1 cellular context compared by ENCODE assay signal in genomic region chr17:49361902-49362722, GRCh38.
A peak's percentile ranks its signal among the peaks of the same experiment; 100 is the strongest.
TF ChIP-seq lines count a peak whose summit lies in the region.

ZNF652 (minus strand) TSS chr17:49362250; CDS start chr17:49317725, 44,525 bp downstream.

TF ChIP-seq in K562, 482 proteins besides CTCF, POLR2A, EP300 and RAD21 (continued from another document and continues in another):
- TF ChIP-seq CREB3L1 (IDR thresholded peaks at IDR 0.05; ENCODE audit: borderline replicate concordance, low read depth) (peak; percentile 58), NFE2 (IDR thresholded peaks at IDR 0.05; ENCODE audit: low read depth) (0 out of 2 replicates have a peak, but pooled peaks have one; percentile 9), GABPB2 (CRISPR knock-in tag; conservative IDR thresholded peaks at IDR 0.05) (no peak), TCF3 (CRISPR knock-in tag; IDR thresholded peaks at IDR 0.05) (peak; percentile 2; the same call in 1 of the 2 replicates), TFAP4 (CRISPR knock-in tag; IDR thresholded peaks at IDR 0.05; ENCODE audit: borderline replicate concordance) (peak; percentile 68), MAZ (CRISPR knock-in tag; conservative IDR thresholded peaks at IDR 0.05 in 1 of 2, IDR thresholded peaks at IDR 0.05 in 1 of 2) (peak; percentile 80 to 89), TEAD4 (IDR thresholded peaks at IDR 0.05; ENCODE audit: low read length) (peak; percentile 74), TEAD4 (CRISPR knock-in tag; IDR thresholded peaks at IDR 0.05; ENCODE audit: borderline replicate concordance) (no peak), TEAD2 (tag; IDR thresholded peaks at IDR 0.05) (no peak), KAT7 (CRISPR knock-in tag; IDR thresholded peaks at IDR 0.05; ENCODE audit: borderline replicate concordance) (0 out of 2 replicates have a peak, but pooled peaks have one; percentile 67), CTBP1 (IDR thresholded peaks at IDR 0.05; ENCODE audit: borderline replicate concordance) (peak; percentile 92), MAX (CRISPR knock-in tag; IDR thresholded peaks at IDR 0.05) (peak; percentile 55; the same call in 1 of the 2 replicates), CBX3 (IDR thresholded peaks at IDR 0.05; ENCODE audit: borderline replicate concordance in 1 of 2, low read length in 2 of 2) (peak in 1 of 2 experiments; percentile 19; a peak in 1 of 3 replicates), HDAC1 (IDR thresholded peaks at IDR 0.05) (peak in 1 of 2 experiments; percentile 53; a peak in 2 of 4 replicates), POLR2B (IDR thresholded peaks at IDR 0.05; ENCODE audit: low read depth, partially characterized antibody) (peak; percentile 75), EGR1 (conservative IDR thresholded peaks at IDR 0.05) (peak; percentile 100), MYC (IDR thresholded peaks at IDR 0.05; ENCODE audit: low read depth, low read length) (peak; percentile 45), MYC (CRISPR knock-in tag; IDR thresholded peaks at IDR 0.05; ENCODE audit: borderline replicate concordance, low read depth) (no peak), CXXC5 (CRISPR knock-in tag; IDR thresholded peaks at IDR 0.05) (peak; percentile 69), GMEB1 (CRISPR knock-in tag; IDR thresholded peaks at IDR 0.05) (peak; percentile 34; the same call in 1 of the 2 replicates), LEF1 (IDR thresholded peaks at IDR 0.05) (no peak), SMAD2 (IDR thresholded peaks at IDR 0.05; ENCODE audit: low read depth, low read length) (no peak)
- TF ChIP-seq, protein P1, sequence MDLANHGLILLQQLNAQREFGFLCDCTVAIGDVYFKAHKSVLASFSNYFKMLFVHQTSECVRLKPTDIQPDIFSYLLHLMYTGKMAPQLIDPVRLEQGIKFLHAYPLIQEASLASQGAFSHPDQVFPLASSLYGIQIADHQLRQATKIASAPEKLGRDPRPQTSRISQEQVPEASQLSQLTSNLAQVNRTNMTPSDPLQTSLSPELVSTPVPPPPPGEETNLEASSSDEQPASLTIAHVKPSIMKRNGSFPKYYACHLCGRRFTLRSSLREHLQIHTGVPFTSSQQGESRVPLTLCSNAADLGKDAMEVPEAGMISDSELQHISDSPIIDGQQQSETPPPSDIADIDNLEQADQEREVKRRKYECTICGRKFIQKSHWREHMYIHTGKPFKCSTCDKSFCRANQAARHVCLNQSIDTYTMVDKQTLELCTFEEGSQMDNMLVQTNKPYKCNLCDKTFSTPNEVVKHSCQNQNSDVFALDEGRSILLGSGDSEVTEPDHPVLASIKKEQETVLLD (IDR thresholded peaks at IDR 0.05): peak; percentile 98
- TF ChIP-seq, protein P2, sequence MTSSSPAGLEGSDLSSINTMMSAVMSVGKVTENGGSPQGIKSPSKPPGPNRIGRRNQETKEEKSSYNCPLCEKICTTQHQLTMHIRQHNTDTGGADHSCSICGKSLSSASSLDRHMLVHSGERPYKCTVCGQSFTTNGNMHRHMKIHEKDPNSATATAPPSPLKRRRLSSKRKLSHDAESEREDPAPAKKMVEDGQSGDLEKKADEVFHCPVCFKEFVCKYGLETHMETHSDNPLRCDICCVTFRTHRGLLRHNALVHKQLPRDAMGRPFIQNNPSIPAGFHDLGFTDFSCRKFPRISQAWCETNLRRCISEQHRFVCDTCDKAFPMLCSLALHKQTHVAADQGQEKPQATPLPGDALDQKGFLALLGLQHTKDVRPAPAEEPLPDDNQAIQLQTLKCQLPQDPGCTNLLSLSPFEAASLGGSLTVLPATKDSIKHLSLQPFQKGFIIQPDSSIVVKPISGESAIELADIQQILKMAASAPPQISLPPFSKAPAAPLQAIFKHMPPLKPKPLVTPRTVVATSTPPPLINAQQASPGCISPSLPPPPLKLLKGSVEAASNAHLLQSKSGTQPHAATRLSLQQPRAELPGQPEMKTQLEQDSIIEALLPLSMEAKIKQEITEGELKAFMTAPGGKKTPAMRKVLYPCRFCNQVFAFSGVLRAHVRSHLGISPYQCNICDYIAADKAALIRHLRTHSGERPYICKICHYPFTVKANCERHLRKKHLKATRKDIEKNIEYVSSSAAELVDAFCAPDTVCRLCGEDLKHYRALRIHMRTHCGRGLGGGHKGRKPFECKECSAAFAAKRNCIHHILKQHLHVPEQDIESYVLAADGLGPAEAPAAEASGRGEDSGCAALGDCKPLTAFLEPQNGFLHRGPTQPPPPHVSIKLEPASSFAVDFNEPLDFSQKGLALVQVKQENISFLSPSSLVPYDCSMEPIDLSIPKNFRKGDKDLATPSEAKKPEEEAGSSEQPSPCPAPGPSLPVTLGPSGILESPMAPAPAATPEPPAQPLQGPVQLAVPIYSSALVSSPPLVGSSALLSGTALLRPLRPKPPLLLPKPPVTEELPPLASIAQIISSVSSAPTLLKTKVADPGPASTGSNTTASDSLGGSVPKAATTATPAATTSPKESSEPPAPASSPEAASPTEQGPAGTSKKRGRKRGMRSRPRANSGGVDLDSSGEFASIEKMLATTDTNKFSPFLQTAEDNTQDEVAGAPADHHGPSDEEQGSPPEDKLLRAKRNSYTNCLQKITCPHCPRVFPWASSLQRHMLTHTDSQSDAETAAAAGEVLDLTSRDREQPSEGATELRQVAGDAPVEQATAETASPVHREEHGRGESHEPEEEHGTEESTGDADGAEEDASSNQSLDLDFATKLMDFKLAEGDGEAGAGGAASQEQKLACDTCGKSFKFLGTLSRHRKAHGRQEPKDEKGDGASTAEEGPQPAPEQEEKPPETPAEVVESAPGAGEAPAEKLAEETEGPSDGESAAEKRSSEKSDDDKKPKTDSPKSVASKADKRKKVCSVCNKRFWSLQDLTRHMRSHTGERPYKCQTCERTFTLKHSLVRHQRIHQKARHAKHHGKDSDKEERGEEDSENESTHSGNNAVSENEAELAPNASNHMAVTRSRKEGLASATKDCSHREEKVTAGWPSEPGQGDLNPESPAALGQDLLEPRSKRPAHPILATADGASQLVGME (CRISPR knock-in tag; IDR thresholded peaks at IDR 0.05): peak; percentile 31; the same call in 1 of the 2 replicates
- TF ChIP-seq, protein P3, sequence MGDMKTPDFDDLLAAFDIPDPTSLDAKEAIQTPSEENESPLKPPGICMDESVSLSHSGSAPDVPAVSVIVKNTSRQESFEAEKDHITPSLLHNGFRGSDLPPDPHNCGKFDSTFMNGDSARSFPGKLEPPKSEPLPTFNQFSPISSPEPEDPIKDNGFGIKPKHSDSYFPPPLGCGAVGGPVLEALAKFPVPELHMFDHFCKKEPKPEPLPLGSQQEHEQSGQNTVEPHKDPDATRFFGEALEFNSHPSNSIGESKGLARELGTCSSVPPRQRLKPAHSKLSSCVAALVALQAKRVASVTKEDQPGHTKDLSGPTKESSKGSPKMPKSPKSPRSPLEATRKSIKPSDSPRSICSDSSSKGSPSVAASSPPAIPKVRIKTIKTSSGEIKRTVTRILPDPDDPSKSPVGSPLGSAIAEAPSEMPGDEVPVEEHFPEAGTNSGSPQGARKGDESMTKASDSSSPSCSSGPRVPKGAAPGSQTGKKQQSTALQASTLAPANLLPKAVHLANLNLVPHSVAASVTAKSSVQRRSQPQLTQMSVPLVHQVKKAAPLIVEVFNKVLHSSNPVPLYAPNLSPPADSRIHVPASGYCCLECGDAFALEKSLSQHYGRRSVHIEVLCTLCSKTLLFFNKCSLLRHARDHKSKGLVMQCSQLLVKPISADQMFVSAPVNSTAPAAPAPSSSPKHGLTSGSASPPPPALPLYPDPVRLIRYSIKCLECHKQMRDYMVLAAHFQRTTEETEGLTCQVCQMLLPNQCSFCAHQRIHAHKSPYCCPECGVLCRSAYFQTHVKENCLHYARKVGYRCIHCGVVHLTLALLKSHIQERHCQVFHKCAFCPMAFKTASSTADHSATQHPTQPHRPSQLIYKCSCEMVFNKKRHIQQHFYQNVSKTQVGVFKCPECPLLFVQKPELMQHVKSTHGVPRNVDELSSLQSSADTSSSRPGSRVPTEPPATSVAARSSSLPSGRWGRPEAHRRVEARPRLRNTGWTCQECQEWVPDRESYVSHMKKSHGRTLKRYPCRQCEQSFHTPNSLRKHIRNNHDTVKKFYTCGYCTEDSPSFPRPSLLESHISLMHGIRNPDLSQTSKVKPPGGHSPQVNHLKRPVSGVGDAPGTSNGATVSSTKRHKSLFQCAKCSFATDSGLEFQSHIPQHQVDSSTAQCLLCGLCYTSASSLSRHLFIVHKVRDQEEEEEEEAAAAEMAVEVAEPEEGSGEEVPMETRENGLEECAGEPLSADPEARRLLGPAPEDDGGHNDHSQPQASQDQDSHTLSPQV (IDR thresholded peaks at IDR 0.05): peak; percentile 48; the same call in 1 of the 2 replicates
- TF ChIP-seq, protein P4, sequence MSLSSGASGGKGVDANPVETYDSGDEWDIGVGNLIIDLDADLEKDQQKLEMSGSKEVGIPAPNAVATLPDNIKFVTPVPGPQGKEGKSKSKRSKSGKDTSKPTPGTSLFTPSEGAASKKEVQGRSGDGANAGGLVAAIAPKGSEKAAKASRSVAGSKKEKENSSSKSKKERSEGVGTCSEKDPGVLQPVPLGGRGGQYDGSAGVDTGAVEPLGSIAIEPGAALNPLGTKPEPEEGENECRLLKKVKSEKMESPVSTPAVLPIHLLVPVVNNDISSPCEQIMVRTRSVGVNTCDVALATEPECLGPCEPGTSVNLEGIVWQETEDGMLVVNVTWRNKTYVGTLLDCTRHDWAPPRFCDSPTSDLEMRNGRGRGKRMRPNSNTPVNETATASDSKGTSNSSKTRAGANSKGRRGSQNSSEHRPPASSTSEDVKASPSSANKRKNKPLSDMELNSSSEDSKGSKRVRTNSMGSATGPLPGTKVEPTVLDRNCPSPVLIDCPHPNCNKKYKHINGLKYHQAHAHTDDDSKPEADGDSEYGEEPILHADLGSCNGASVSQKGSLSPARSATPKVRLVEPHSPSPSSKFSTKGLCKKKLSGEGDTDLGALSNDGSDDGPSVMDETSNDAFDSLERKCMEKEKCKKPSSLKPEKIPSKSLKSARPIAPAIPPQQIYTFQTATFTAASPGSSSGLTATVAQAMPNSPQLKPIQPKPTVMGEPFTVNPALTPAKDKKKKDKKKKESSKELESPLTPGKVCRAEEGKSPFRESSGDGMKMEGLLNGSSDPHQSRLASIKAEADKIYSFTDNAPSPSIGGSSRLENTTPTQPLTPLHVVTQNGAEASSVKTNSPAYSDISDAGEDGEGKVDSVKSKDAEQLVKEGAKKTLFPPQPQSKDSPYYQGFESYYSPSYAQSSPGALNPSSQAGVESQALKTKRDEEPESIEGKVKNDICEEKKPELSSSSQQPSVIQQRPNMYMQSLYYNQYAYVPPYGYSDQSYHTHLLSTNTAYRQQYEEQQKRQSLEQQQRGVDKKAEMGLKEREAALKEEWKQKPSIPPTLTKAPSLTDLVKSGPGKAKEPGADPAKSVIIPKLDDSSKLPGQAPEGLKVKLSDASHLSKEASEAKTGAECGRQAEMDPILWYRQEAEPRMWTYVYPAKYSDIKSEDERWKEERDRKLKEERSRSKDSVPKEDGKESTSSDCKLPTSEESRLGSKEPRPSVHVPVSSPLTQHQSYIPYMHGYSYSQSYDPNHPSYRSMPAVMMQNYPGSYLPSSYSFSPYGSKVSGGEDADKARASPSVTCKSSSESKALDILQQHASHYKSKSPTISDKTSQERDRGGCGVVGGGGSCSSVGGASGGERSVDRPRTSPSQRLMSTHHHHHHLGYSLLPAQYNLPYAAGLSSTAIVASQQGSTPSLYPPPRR (CRISPR knock-in tag; IDR thresholded peaks at IDR 0.05; ENCODE audit: borderline replicate concordance): no peak
